25 cellular contexts compared by ENCODE assay signal in the genomic region with DNA sequence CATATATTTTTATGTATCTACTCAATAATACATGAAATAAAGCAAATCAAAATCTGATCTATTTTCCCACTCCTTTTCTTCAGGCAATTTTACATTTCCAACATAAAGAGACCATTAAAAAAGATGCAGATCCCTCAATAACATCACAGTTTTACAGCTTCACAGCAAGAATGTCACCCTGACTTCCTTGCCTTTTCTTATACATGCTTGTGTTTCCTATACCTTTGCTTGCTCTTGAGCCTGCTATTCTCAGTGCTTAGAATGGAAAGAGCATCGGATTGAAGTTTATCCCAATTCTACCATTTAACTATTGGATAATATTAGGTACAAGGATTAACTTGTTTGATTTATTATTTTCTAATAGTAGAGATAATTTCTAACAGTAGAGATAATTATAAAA.
"Had no signal": no experiment of that assay in that cellular context is flagged by ENCODE, and none has a peak within 500 bp of the region (broad histone marks: within the 10 kb centered on the region; RNA-seq: fewer than 3 reads in every experiment).

No MANE protein-coding gene starts in this region.

- H3K79me2 ChIP-seq: hepatocyte had no signal

- H3K36me3 ChIP-seq: esophagus squamous epithelium, gastroesophageal sphincter, heart left ventricle, left lung, lower lobe of right lung had no signal

- H3K27me3 ChIP-seq: esophagus squamous epithelium, gastroesophageal sphincter, heart left ventricle, hepatocyte, left lung had no signal

- H3K4me3 ChIP-seq: coronary artery, esophagus squamous epithelium, gastroesophageal sphincter, heart left ventricle, hepatocyte, left lung, lower lobe of right lung had no signal

- H3K27ac ChIP-seq: coronary artery, epithelial cell of prostate, esophagus squamous epithelium, gastroesophageal sphincter, heart left ventricle, hepatocyte, left lung, lower lobe of right lung had no signal

- H3K4me2 ChIP-seq: hepatocyte had no signal

- ATAC-seq: effector memory CD8-positive, alpha-beta T cell; esophagus mucosa; gastroesophageal sphincter; heart left ventricle; left cardiac atrium; left lung; left ventricle myocardium superior; lower lobe of right lung; naive thymus-derived CD4-positive, alpha-beta T cell had no signal

- FAIRE-seq: colon, endometrium, islet of Langerhans, keratinocyte had no signal

- H2AFZ ChIP-seq: hepatocyte had no signal

- H3K4me1 ChIP-seq: esophagus squamous epithelium, gastroesophageal sphincter, heart left ventricle, left lung, lower lobe of right lung had no signal

- H3K9me3 ChIP-seq: esophagus squamous epithelium, gastroesophageal sphincter, heart left ventricle, left lung, lower lobe of right lung had no signal

- DNase-seq: effector CD8-positive, alpha-beta T cell; effector memory CD8-positive, alpha-beta T cell; endodermal cell; erythroblast; esophagus squamous epithelium; foreskin fibroblast; foreskin melanocyte; heart left ventricle; hypothalamus; left cardiac atrium; left lung; left ventricle myocardium superior; lower lobe of right lung; mesenchymal stem cell; midbrain; naive thymus-derived CD4-positive, alpha-beta T cell had no signal
